31 cellular contexts compared by ENCODE assay signal in genomic region chr19:4151623-4152022, GRCh38. TPM values are rescaled to one million over a fixed set of nuclear protein-coding genes. Genes with fewer than 3 reads are reported as not detected.
"Had no signal": no experiment of that assay in that cellular context is flagged by ENCODE, and none has a peak within 500 bp of the region (broad histone marks: within the 10 kb centered on the region; RNA-seq: fewer than 3 reads in every experiment).

No MANE protein-coding gene starts in this region.

- H3K4me3 ChIP-seq: left lung, lung, pancreas, prostate gland, sigmoid colon, spleen, suprapubic skin, thoracic aorta, tibial nerve, uterus had no signal

- H3K4me1 ChIP-seq: left lung, pancreas, prostate gland, sigmoid colon, suprapubic skin, tibial nerve, uterus had no signal

- DNase-seq: hypothalamus; immature natural killer cell; kidney; left colon; left lung; mesendoderm; naive B cell; natural killer cell; nephron progenitor cell; pancreas; posterior cingulate gyrus; retina; right cardiac atrium; sigmoid colon; small intestine; spleen; stimulated activated CD4-positive, alpha-beta T cell treated with anti-CD3 and anti-CD28 coated beads, Interleukin-4, amount 100 ng/mL, for 24 hours; stimulated activated naive CD4-positive, alpha-beta T cell; uterus had no signal

- FAIRE-seq: islet of Langerhans, kidney, pancreas, small intestine had no signal

- ATAC-seq: left colon; left lung; natural killer cell; pancreas; right cardiac atrium; stimulated activated effector memory CD8-positive, alpha-beta T cell treated with anti-CD3 and anti-CD28 coated beads, Interleukin-12 subunit alpha, Interleukin-12 subunit beta, amount 100 ng/mL, for 72 hours had no signal

- H3K9me3 ChIP-seq: left lung, pancreas, prostate gland, sigmoid colon, spleen, suprapubic skin, thoracic aorta, tibial nerve, uterus had no signal

- H3K27ac ChIP-seq: left lung, pancreas, prostate gland, sigmoid colon, spleen, suprapubic skin, thoracic aorta, tibial nerve, uterus had no signal

- H3K36me3 ChIP-seq: left lung, pancreas, prostate gland, sigmoid colon, spleen, suprapubic skin, thoracic aorta, tibial nerve, uterus had no signal

- H3K27me3 ChIP-seq: pancreas, uterus had no signal

RNA-seq across cellular contexts. Expression of gene CREB3L3, which starts 1.8 kb away (rescaled TPM):
- total RNA-seq: kidney, left lung, lower leg skin, lung, mesothelial cell of epicardium, omental fat pad, prostate gland, right cardiac atrium, subcutaneous adipose tissue, thoracic aorta, tibial nerve, ureter, uterus had no signal
- polyA plus RNA-seq: immature natural killer cell, right cardiac atrium had no signal
